ENCODE assay signal across 1 cellular context in genomic region chr3:188584162-188584529, GRCh38.
TF ChIP-seq lines count a peak whose summit lies in the region.

No MANE protein-coding gene starts in this region.

TF ChIP-seq in GM23338, 12 proteins besides CTCF, POLR2A, EP300 and RAD21 (continued from another document):
- TF ChIP-seq, protein P1, sequence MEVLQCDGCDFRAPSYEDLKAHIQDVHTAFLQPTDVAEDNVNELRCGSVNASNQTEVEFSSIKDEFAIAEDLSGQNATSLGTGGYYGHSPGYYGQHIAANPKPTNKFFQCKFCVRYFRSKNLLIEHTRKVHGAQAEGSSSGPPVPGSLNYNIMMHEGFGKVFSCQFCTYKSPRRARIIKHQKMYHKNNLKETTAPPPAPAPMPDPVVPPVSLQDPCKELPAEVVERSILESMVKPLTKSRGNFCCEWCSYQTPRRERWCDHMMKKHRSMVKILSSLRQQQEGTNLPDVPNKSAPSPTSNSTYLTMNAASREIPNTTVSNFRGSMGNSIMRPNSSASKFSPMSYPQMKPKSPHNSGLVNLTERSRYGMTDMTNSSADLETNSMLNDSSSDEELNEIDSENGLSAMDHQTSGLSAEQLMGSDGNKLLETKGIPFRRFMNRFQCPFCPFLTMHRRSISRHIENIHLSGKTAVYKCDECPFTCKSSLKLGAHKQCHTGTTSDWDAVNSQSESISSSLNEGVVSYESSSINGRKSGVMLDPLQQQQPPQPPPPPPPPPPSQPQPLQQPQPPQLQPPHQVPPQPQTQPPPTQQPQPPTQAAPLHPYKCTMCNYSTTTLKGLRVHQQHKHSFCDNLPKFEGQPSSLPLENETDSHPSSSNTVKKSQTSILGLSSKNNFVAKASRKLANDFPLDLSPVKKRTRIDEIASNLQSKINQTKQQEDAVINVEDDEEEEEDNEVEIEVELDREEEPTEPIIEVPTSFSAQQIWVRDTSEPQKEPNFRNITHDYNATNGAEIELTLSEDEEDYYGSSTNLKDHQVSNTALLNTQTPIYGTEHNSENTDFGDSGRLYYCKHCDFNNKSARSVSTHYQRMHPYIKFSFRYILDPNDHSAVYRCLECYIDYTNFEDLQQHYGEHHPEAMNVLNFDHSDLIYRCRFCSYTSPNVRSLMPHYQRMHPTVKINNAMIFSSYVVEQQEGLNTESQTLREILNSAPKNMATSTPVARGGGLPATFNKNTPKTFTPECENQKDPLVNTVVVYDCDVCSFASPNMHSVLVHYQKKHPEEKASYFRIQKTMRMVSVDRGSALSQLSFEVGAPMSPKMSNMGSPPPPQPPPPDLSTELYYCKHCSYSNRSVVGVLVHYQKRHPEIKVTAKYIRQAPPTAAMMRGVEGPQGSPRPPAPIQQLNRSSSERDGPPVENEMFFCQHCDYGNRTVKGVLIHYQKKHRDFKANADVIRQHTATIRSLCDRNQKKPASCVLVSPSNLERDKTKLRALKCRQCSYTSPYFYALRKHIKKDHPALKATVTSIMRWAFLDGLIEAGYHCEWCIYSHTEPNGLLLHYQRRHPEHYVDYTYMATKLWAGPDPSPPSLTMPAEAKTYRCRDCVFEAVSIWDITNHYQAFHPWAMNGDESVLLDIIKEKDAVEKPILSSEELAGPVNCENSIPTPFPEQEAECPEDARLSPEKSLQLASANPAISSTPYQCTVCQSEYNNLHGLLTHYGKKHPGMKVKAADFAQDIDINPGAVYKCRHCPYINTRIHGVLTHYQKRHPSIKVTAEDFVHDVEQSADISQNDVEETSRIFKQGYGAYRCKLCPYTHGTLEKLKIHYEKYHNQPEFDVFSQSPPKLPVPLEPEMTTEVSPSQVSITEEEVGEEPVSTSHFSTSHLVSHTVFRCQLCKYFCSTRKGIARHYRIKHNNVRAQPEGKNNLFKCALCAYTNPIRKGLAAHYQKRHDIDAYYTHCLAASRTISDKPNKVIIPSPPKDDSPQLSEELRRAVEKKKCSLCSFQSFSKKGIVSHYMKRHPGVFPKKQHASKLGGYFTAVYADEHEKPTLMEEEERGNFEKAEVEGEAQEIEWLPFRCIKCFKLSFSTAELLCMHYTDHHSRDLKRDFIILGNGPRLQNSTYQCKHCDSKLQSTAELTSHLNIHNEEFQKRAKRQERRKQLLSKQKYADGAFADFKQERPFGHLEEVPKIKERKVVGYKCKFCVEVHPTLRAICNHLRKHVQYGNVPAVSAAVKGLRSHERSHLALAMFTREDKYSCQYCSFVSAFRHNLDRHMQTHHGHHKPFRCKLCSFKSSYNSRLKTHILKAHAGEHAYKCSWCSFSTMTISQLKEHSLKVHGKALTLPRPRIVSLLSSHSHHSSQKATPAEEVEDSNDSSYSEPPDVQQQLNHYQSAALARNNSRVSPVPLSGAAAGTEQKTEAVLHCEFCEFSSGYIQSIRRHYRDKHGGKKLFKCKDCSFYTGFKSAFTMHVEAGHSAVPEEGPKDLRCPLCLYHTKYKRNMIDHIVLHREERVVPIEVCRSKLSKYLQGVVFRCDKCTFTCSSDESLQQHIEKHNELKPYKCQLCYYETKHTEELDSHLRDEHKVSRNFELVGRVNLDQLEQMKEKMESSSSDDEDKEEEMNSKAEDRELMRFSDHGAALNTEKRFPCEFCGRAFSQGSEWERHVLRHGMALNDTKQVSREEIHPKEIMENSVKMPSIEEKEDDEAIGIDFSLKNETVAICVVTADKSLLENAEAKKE (CRISPR knock-in tag; IDR thresholded peaks at IDR 0.05) = no peak
- TF ChIP-seq NANOG (IDR thresholded peaks at IDR 0.05; ENCODE audit: borderline replicate concordance) (no peak), ZNF331 (CRISPR knock-in tag; IDR thresholded peaks at IDR 0.05; ENCODE audit: low read depth) (no peak)
- TF ChIP-seq, protein P2, sequence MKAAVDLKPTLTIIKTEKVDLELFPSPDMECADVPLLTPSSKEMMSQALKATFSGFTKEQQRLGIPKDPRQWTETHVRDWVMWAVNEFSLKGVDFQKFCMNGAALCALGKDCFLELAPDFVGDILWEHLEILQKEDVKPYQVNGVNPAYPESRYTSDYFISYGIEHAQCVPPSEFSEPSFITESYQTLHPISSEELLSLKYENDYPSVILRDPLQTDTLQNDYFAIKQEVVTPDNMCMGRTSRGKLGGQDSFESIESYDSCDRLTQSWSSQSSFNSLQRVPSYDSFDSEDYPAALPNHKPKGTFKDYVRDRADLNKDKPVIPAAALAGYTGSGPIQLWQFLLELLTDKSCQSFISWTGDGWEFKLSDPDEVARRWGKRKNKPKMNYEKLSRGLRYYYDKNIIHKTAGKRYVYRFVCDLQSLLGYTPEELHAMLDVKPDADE (IDR thresholded peaks at IDR 0.05) = no peak
